Comparison of ENCODE assay signal across 1 cellular context in genomic region chr1:202806845-202807366, GRCh38.
TF ChIP-seq lines count a peak whose summit lies in the region.

No MANE protein-coding gene starts in this region.

TF ChIP-seq in K562, 482 proteins besides CTCF, POLR2A, EP300 and RAD21 (continued from another document and continues in another):
- no peak for TF ChIP-seq SNRNP70 (optimal IDR thresholded peaks at IDR 0.05; ENCODE audit: low read depth, low read length)
- TF ChIP-seq ZNF165 (CRISPR knock-in tag; IDR thresholded peaks at IDR 0.05; ENCODE audit: borderline replicate concordance) = peak; percentile 64; the same call in 1 of the 2 replicates
- no peak for TF ChIP-seq KDM2B (CRISPR knock-in tag; IDR thresholded peaks at IDR 0.05)
- TF ChIP-seq ZNF184 (CRISPR knock-in tag; IDR thresholded peaks at IDR 0.05) = no peak
- no peak for TF ChIP-seq ZNF217 (CRISPR knock-in tag; IDR thresholded peaks at IDR 0.05)
- no peak for TF ChIP-seq TCF7L2 (IDR thresholded peaks at IDR 0.05; ENCODE audit: low read depth, low read length)
- TF ChIP-seq DDX20 (tag; IDR thresholded peaks at IDR 0.05; ENCODE audit: low read depth) = no peak
- no peak for TF ChIP-seq JUND (IDR thresholded peaks at IDR 0.05; ENCODE audit: borderline replicate concordance, low read depth, low read length)
- no peak for TF ChIP-seq JUND (tag; IDR thresholded peaks at IDR 0.05; ENCODE audit: borderline replicate concordance, low read depth, low read length)
- TF ChIP-seq HMBOX1 (IDR thresholded peaks at IDR 0.05) = no peak
- 0 out of 2 replicates have a peak, but pooled peaks have one; percentile 11 for TF ChIP-seq PML (IDR thresholded peaks at IDR 0.05; ENCODE audit: low read length)
- no peak for TF ChIP-seq CHD7 (IDR thresholded peaks at IDR 0.05; ENCODE audit: low read depth, low read length)
- TF ChIP-seq RUNX1 (IDR thresholded peaks at IDR 0.05; ENCODE audit: low read depth) = no peak
- TF ChIP-seq TRIM25 (IDR thresholded peaks at IDR 0.05; ENCODE audit: borderline replicate concordance) = no peak
- no peak for TF ChIP-seq EWSR1 (IDR thresholded peaks at IDR 0.05; ENCODE audit: borderline replicate concordance, low read depth, partially characterized antibody)
- no peak for TF ChIP-seq RFX5 (IDR thresholded peaks at IDR 0.05; ENCODE audit: low read depth, low read length)
- no peak for TF ChIP-seq SUPT5H (IDR thresholded peaks at IDR 0.05)
- no peak for TF ChIP-seq SMC3 (conservative IDR thresholded peaks at IDR 0.05; ENCODE audit: insufficient read depth, low read depth, low read length)
- TF ChIP-seq RBFOX2 (IDR thresholded peaks at IDR 0.05; ENCODE audit: low read depth, low read length) = peak; percentile 81
- no peak; the same call in 1 of the 2 replicates for TF ChIP-seq CBX1 (IDR thresholded peaks at IDR 0.05; ENCODE audit: low read depth)
- no peak; the same call in 1 of the 2 replicates for TF ChIP-seq XRCC5 (IDR thresholded peaks at IDR 0.05; ENCODE audit: low read depth, low read length)
- no peak for TF ChIP-seq ZNF717 (CRISPR knock-in tag; IDR thresholded peaks at IDR 0.05)
- TF ChIP-seq ZZZ3 (IDR thresholded peaks at IDR 0.05) = no peak
- no peak for TF ChIP-seq ID3 (CRISPR knock-in tag; IDR thresholded peaks at IDR 0.05)
- TF ChIP-seq ID3 (tag; IDR thresholded peaks at IDR 0.05) = 0 out of 2 replicates have a peak, but pooled peaks have one; percentile 32
- no peak; the same call in 1 of the 2 replicates for TF ChIP-seq TRIM28 (IDR thresholded peaks at IDR 0.05)
- TF ChIP-seq SRSF9 (IDR thresholded peaks at IDR 0.05; ENCODE audit: borderline replicate concordance, low read depth, low read length) = no peak
- no peak for TF ChIP-seq ZHX1 (conservative IDR thresholded peaks at IDR 0.05; ENCODE audit: low read length)
- TF ChIP-seq CBX2 (IDR thresholded peaks at IDR 0.05; ENCODE audit: insufficient read depth, low read length, poor library complexity, severe bottlenecking) = no peak
- no peak for TF ChIP-seq C11orf30 (IDR thresholded peaks at IDR 0.05; ENCODE audit: low read depth)
- no peak for TF ChIP-seq IRF2 (CRISPR knock-in tag; IDR thresholded peaks at IDR 0.05)
- TF ChIP-seq SMAD2 (IDR thresholded peaks at IDR 0.05; ENCODE audit: low read depth, low read length) = no peak
- TF ChIP-seq ZNF696 (CRISPR knock-in tag; conservative IDR thresholded peaks at IDR 0.05) = no peak
- no peak for TF ChIP-seq OTX1 (CRISPR knock-in tag; IDR thresholded peaks at IDR 0.05)
- peak; percentile 64; the same call in 1 of the 2 replicates for TF ChIP-seq KAT7 (CRISPR knock-in tag; IDR thresholded peaks at IDR 0.05; ENCODE audit: borderline replicate concordance)
- TF ChIP-seq MECOM (CRISPR knock-in tag; IDR thresholded peaks at IDR 0.05) = no peak
- no peak for TF ChIP-seq ZNF512 (tag; IDR thresholded peaks at IDR 0.05)
- no peak for TF ChIP-seq PPARD (CRISPR knock-in tag; IDR thresholded peaks at IDR 0.05)
- TF ChIP-seq SMAD4 (CRISPR knock-in tag; conservative IDR thresholded peaks at IDR 0.05) = no peak
- TF ChIP-seq STAT5A (IDR thresholded peaks at IDR 0.05; ENCODE audit: borderline replicate concordance, low read length) = no peak
- TF ChIP-seq TEAD1 (CRISPR knock-in tag; IDR thresholded peaks at IDR 0.05) = 0 out of 4 replicates have a peak, but pooled peaks of 1 of the 2 experiments have one; percentile 12
- TF ChIP-seq KAT8 (IDR thresholded peaks at IDR 0.05; ENCODE audit: low read depth) = no peak
- no peak for TF ChIP-seq ZNF197 (CRISPR knock-in tag; IDR thresholded peaks at IDR 0.05; ENCODE audit: low read depth)
- TF ChIP-seq PHTF2 (CRISPR knock-in tag; IDR thresholded peaks at IDR 0.05) = no peak
- TF ChIP-seq POLR2B (IDR thresholded peaks at IDR 0.05; ENCODE audit: low read depth, partially characterized antibody) = no peak
